ENCODE assay signal across 7 cellular contexts in the genomic region with DNA sequence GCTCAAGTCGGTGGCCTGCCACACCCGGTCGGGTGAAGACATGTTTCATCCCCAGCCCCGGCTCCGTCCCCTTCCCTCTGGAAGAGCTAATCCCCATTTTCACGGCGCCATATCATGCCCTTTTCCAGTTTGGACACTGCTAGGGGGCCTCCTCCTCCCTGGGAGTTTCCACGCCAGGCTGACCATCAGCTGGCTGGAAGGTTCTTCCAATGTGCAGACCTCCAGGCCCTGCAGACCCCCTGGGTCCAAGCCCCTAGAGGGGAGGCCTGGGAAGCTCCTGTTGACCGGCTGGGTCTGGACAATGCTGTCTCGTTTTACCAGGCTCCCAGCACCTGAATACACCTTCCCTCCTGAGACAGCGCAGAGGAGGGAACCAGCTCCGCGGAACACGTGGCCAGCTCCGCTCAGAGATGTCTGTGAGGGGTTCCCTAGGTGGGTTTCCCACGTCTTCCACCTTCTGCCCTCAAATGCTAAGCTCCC. TPM values are rescaled to one million over a fixed set of nuclear protein-coding genes. Genes with fewer than 3 reads are reported as not detected.
DNase-seq lines count a peak whose midpoint lies in the region; ATAC-seq and TF ChIP-seq lines count a peak whose summit lies in the region.

No MANE protein-coding gene starts in this region.

- H3K36me3 ChIP-seq in MM.1S (replicated peaks; ENCODE audit: insufficient read depth, low read length) (no peaks in the 10 kb centered on the region), colonic mucosa (no peaks in the 10 kb centered on the region), mesodermal cell (ENCODE audit: control insufficient read depth, insufficient read depth, low read length) (no peaks in the 10 kb centered on the region), thoracic aorta (peaks cover 16% of the 10 kb centered on the region)

- TF ChIP-seq CTCF in MM.1S (IDR thresholded peaks at IDR 0.05; ENCODE audit: low read length) (no peak), colonic mucosa (IDR thresholded peaks at IDR 0.05) (peak; percentile 7), thoracic aorta (IDR thresholded peaks at IDR 0.05) (no peak)

- no peaks in the 10 kb centered on the region for H3K9me2 ChIP-seq in MM.1S (replicated peaks; ENCODE audit: insufficient read depth, low read length)

- H3K27ac ChIP-seq in MM.1S (ENCODE audit: low read length) (no peak overlapping the region), colonic mucosa (no peak overlapping the region), mesodermal cell (ENCODE audit: low read depth, low read length, severe bottlenecking) (peak overlapping the region; percentile 68), thoracic aorta (peak overlapping the region; percentile 42 to 44)

- intact Hi-C loops in colonic mucosa (cut with DNase I) = loop anchor here (2.0 to 10.0 kb wide), 2 partner anchors 36 to 218 kb away; partner anchors contain the start of gene NRTN

- H3K4me2 ChIP-seq in MM.1S (ENCODE audit: low read depth, low read length) = peak overlapping the region; percentile 6; the same call in 1 of the 2 replicates

- no peaks in the 10 kb centered on the region for H3F3A ChIP-seq in MM.1S (ENCODE audit: insufficient read depth, low read length)

- no peak overlapping the region for H3K9ac ChIP-seq in MM.1S (ENCODE audit: low read length)
- no peak overlapping the region for H3K9ac ChIP-seq in colonic mucosa (ENCODE audit: low read depth in 2 of 2, low read length in 2 of 2)

- no peak overlapping the region for H3K4me3 ChIP-seq in MM.1S (ENCODE audit: low read length)
- H3K4me3 ChIP-seq in colonic mucosa = no peak overlapping the region
- H3K4me3 ChIP-seq in mesodermal cell (ENCODE audit: extremely low read depth, insufficient read depth, low read length, poor library complexity, severe bottlenecking) = no peak overlapping the region
- no peak overlapping the region for H3K4me3 ChIP-seq in thoracic aorta

- 48 to 60% methylated on average over 13 to 15 of the region's 16 CpGs for WGBS in mesodermal cell (ENCODE audit: insufficient coverage in 2 of 2), 2 experiments

- no peaks in the 10 kb centered on the region for H3K9me3 ChIP-seq in MM.1S (replicated peaks; ENCODE audit: insufficient read depth, low read length)
- H3K9me3 ChIP-seq in colonic mucosa = no peaks in the 10 kb centered on the region
- no peaks in the 10 kb centered on the region for H3K9me3 ChIP-seq in mesodermal cell (ENCODE audit: control insufficient read depth, low read length)
- H3K9me3 ChIP-seq in thoracic aorta = no peaks in the 10 kb centered on the region

- H3K27me3 ChIP-seq in MM.1S (replicated peaks; ENCODE audit: insufficient read depth, low read length) (peaks cover 95% of the 10 kb centered on the region), colonic mucosa (no peaks in the 10 kb centered on the region), thoracic aorta (replicated peaks; ENCODE audit: insufficient read depth) (no peaks in the 10 kb centered on the region)

- H3K79me2 ChIP-seq in MM.1S (ENCODE audit: low read length) = no peaks in the 10 kb centered on the region

- no peak for ATAC-seq in thoracic aorta (ENCODE audit: insufficient number of reproducible peaks, low FRiP score, low read depth)
- no peak for ATAC-seq in HG03025 (IDR thresholded peaks at IDR 0.05; ENCODE audit: low FRiP score, unreplicated experiment)

- no peaks in the 10 kb centered on the region for H3K4me1 ChIP-seq in MM.1S (ENCODE audit: low read length)
- H3K4me1 ChIP-seq in colonic mucosa = no peaks in the 10 kb centered on the region
- peaks cover 15% of the 10 kb centered on the region for H3K4me1 ChIP-seq in mesodermal cell (ENCODE audit: control insufficient read depth, insufficient read depth, low read length, poor library complexity, severe bottlenecking)
- peaks cover 0 to 9% of the 10 kb centered on the region in 2 donors for H3K4me1 ChIP-seq in thoracic aorta (ENCODE audit: control insufficient read depth in 1 of 2, low read depth in 2 of 2)

- H4K20me1 ChIP-seq in MM.1S (ENCODE audit: insufficient read depth, low read length) = no peaks in the 10 kb centered on the region

- peak overlapping the region; percentile 14; the same call in 1 of the 2 replicates for H2AFZ ChIP-seq in MM.1S (ENCODE audit: low read length)

- DNase-seq in MM.1S = no peak
- DNase-seq in colonic mucosa = no peak
- no peak for DNase-seq in thoracic aorta (ENCODE audit: low spot score)
- DNase-seq in GM03348 (ENCODE audit: low spot score) = no peak
- DNase-seq in cerebellar nuclear complex (lab: John Stamatoyannopoulos, UW) = no peak

RNA-seq across cellular contexts. Expression of gene RANBP3, which starts 44.7 kb away (rescaled TPM):
- total RNA-seq in colonic mucosa = 10 to 100 TPM; 52.1 to 62.7 TPM
- polyA plus RNA-seq in mesodermal cell (2013, experiment 1 of 2) = 62.1 TPM
- 52.9 TPM for polyA plus RNA-seq in mesodermal cell (2013, experiment 2 of 2)
- total RNA-seq in thoracic aorta = 100 to 1,000 TPM in 1 of 2 donors, 10 to 100 TPM in 1; 51.4 to 101 TPM

Comparison
In these comparisons a context has a peak if more than half of its experiments do, and no peak if none do; other contexts are left out.
1. H3K27ac ChIP-seq: peak in mesodermal cell (single experiment) and thoracic aorta (2 of 2); none in MM.1S (single experiment) and colonic mucosa (single experiment).